ENCODE assay signal across 1 cellular context in genomic region chr2:148553332-148553887, GRCh38.
TF ChIP-seq lines count a peak whose summit lies in the region.

No MANE protein-coding gene starts in this region.

TF ChIP-seq in GM12878, 131 proteins besides CTCF, POLR2A, EP300 and RAD21 (continued from another document):
- TF ChIP-seq ELK1 (IDR thresholded peaks at IDR 0.05; ENCODE audit: low read depth, low read length) (no peak), ZNF217 (IDR thresholded peaks at IDR 0.05) (no peak), CBX3 (IDR thresholded peaks at IDR 0.05; ENCODE audit: borderline replicate concordance, low read depth) (no peak)
